In the genomic region with DNA sequence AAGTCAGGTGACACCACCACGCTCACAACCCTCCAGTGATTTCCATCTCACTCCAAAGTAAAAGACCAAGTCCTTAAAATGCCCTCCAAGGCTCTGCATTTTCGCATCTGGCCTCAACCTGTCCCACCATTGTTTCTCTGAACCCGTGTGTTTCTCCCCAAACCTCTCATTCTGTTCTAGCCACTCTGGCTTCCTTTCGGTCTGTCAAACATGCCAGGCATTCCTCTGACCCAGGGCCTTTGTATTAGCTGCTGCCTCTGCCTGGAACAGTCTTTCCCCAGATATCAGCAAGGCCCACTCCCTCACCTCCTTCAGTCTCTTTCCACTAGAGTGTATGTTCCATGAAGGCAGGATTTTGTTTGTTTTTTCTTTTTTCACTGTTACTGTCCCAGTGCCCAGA, we compare ENCODE assay signal across 32 cellular contexts.
"Had no signal": no experiment of that assay in that cellular context is flagged by ENCODE, and none has a peak within 500 bp of the region (broad histone marks: within the 10 kb centered on the region; RNA-seq: fewer than 3 reads in every experiment).

No MANE protein-coding gene starts in this region.

- H3K4me1 ChIP-seq: left ventricle myocardium inferior, prostate gland, sigmoid colon, uterus had no signal

- H3K27ac Mint-ChIP-seq: activated CD8-positive, alpha-beta memory T cell treated with anti-CD3 and anti-CD28 coated beads, Interleukin-2, amount 10 ng/mL, durations not matched to agents 7 days and 5 days; activated CD8-positive, alpha-beta T cell treated with anti-CD3 and anti-CD28 coated beads, Interleukin-2, amount 10 ng/mL, durations not matched to agents 7 days and 5 days; activated naive CD4-positive, alpha-beta T cell treated with anti-CD3 and anti-CD28 coated beads, Interleukin-2, amount 50 U/mL, for 24 hours; activated naive CD8-positive, alpha-beta T cell treated with anti-CD3 and anti-CD28 coated beads, Interleukin-2, amount 50 U/mL, for 24 hours; activated T-helper 2 cell treated with anti-CD3 and anti-CD28 coated beads, Interferon-gamma antibody, Interleukin-2, Interleukin-4, amounts not matched to agents 10 μg/mL and 5 μg/mL and 100 μg/mL, durations not matched to agents 14 hours and 24 hours and 36 hours; nephron progenitor cell; stimulated activated memory B cell treated with anti-CD40 and anti-IgM and Interleukin-4, amounts not matched to agents 10 μg/mL and 1 μg/mL and 100 μg/mL, for 72 hours; stimulated activated naive CD8-positive, alpha-beta T cell treated with anti-CD3 and anti-CD28 coated beads, Interleukin-15, amount 100 ng/mL, for 72 hours; type B pancreatic cell had no signal

- H3K4me3 Mint-ChIP-seq: activated CD8-positive, alpha-beta memory T cell treated with anti-CD3 and anti-CD28 coated beads, Interleukin-2, amount 10 ng/mL, durations not matched to agents 7 days and 5 days; activated CD8-positive, alpha-beta T cell treated with anti-CD3 and anti-CD28 coated beads, Interleukin-2, amount 10 ng/mL, durations not matched to agents 7 days and 5 days; activated naive CD4-positive, alpha-beta T cell treated with anti-CD3 and anti-CD28 coated beads, Interleukin-2, amount 50 U/mL, for 24 hours; activated naive CD8-positive, alpha-beta T cell treated with anti-CD3 and anti-CD28 coated beads, Interleukin-2, amount 50 U/mL, for 24 hours; central memory CD8-positive, alpha-beta T cell; nephron progenitor cell; stimulated activated memory B cell treated with anti-CD40 and anti-IgM and Interleukin-4, amounts not matched to agents 10 μg/mL and 1 μg/mL and 100 μg/mL, for 72 hours; stimulated activated naive CD8-positive, alpha-beta T cell treated with anti-CD3 and anti-CD28 coated beads, Interleukin-15, amount 100 ng/mL, for 72 hours; type B pancreatic cell had no signal

- H3K27ac ChIP-seq: left ventricle myocardium inferior, ovary, prostate gland, sigmoid colon, uterus had no signal

- FAIRE-seq: bronchial epithelial cell, colon, small intestine had no signal

- H3K27me3 ChIP-seq: ovary, sigmoid colon, uterus had no signal

- H3K36me3 ChIP-seq: ovary, prostate gland, uterus had no signal

- H3K4me3 ChIP-seq: left ventricle myocardium inferior, lung, ovary, prostate gland, sigmoid colon, uterus had no signal

- H3K9me3 Mint-ChIP-seq: activated naive CD4-positive, alpha-beta T cell treated with anti-CD3 and anti-CD28 coated beads, Interleukin-2, amount 50 U/mL, for 24 hours; activated naive CD8-positive, alpha-beta T cell treated with anti-CD3 and anti-CD28 coated beads, Interleukin-2, amount 50 U/mL, for 24 hours; central memory CD8-positive, alpha-beta T cell had no signal

- DNase-seq: activated CD8-positive, alpha-beta memory T cell treated with anti-CD3 and anti-CD28 coated beads, Interleukin-2, amount 10 ng/mL, durations not matched to agents 7 days and 5 days; activated CD8-positive, alpha-beta T cell treated with anti-CD3 and anti-CD28 coated beads, Interleukin-2, amount 10 ng/mL, durations not matched to agents 7 days and 5 days; activated naive CD8-positive, alpha-beta T cell treated with anti-CD3 and anti-CD28 coated beads, Interleukin-2, amount 50 U/mL, for 24 hours; activated T-cell treated with anti-CD3 and anti-CD28 coated beads, Interleukin-2, amount 50 U/mL, for 48 hours; amygdala; effector memory CD4-positive, alpha-beta T cell; erythroblast; head of caudate nucleus; hypothalamus; islet precursor cell; left ventricle myocardium inferior; nephron progenitor cell; ovary; retina; sigmoid colon; small intestine; stimulated activated CD4-positive, alpha-beta T cell treated with anti-CD3 and anti-CD28 coated beads, Interleukin-1b, Interleukin-23, amount 100 ng/mL, for 48 hours; stimulated activated CD4-positive, alpha-beta T cell treated with anti-CD3 and anti-CD28 coated beads, Interleukin-4, amount 100 ng/mL, for 4 hours; stimulated activated CD8-positive, alpha-beta memory T cell treated with anti-CD3 and anti-CD28 coated beads, Interleukin-4, amount 100 ng/mL, for 48 hours; stimulated activated naive CD8-positive, alpha-beta T cell treated with anti-CD3 and anti-CD28 coated beads, Interleukin-15, amount 100 ng/mL, for 72 hours; substantia nigra; T-helper 2 cell; uterus had no signal

- H3K9me3 ChIP-seq: left ventricle myocardium inferior, ovary, prostate gland, sigmoid colon, uterus had no signal

- ATAC-seq: activated CD8-positive, alpha-beta memory T cell treated with anti-CD3 and anti-CD28 coated beads, Interleukin-2, amount 10 ng/mL, durations not matched to agents 7 days and 5 days; activated CD8-positive, alpha-beta T cell treated with anti-CD3 and anti-CD28 coated beads, Interleukin-2, amount 10 ng/mL, durations not matched to agents 7 days and 5 days; activated naive CD8-positive, alpha-beta T cell treated with anti-CD3 and anti-CD28 coated beads, Interleukin-2, amount 50 U/mL, for 24 hours; stimulated activated memory B cell treated with anti-CD40 and anti-IgM and Interleukin-4, amounts not matched to agents 10 μg/mL and 1 μg/mL and 100 μg/mL, for 72 hours; stimulated activated naive CD8-positive, alpha-beta T cell treated with anti-CD3 and anti-CD28 coated beads, Interleukin-15, amount 100 ng/mL, for 72 hours had no signal

- H3K27me3 Mint-ChIP-seq: activated CD8-positive, alpha-beta memory T cell treated with anti-CD3 and anti-CD28 coated beads, Interleukin-2, amount 10 ng/mL, durations not matched to agents 7 days and 5 days; activated naive CD4-positive, alpha-beta T cell treated with anti-CD3 and anti-CD28 coated beads, Interleukin-2, amount 50 U/mL, for 24 hours; activated naive CD8-positive, alpha-beta T cell treated with anti-CD3 and anti-CD28 coated beads, Interleukin-2, amount 50 U/mL, for 24 hours; central memory CD8-positive, alpha-beta T cell; stimulated activated memory B cell treated with anti-CD40 and anti-IgM and Interleukin-4, amounts not matched to agents 10 μg/mL and 1 μg/mL and 100 μg/mL, for 72 hours; stimulated activated naive CD8-positive, alpha-beta T cell treated with anti-CD3 and anti-CD28 coated beads, Interleukin-15, amount 100 ng/mL, for 72 hours; type B pancreatic cell had no signal
